ENCODE assay signal across 18 cellular contexts in the genomic region with DNA sequence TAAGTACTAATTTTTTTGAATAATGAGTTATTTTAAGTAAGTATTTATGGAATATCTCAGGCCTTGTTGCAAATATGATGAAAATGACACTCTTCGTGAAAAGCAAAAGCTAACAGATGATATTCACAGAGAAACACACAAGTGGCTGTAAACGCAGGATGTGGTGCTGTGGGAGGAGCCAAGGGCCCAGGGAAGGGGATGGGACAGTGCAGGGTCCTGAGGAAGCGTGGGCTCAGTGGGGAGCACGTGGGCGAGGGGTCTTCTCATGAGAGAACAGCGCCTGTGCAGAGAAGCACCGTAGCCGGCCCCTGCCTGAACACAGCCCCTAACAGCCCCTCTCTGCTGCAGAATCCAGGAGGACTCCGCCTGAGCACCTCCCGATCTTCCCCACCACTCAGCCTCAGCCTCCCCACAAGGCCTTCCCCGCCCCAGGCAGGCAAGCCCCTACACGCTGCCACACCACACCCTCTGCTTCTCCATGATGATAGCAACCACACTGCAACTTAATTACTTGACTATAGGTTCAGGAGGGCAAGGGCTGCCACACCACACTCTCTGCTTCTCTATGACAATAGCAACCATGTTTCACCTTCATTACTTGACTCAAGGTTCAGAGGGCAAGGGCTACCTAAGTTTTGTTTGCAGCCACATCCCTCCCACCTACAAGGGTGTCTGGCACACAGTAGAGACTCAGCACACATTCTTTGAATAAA.
DNase-seq lines count a peak whose midpoint lies in the region; ATAC-seq lines count a peak whose summit lies in the region.
"Had no signal": no experiment of that assay in that cellular context is flagged by ENCODE, and none has a peak within 500 bp of the region (broad histone marks: within the 10 kb centered on the region; RNA-seq: fewer than 3 reads in every experiment).

No MANE protein-coding gene starts in this region.

- H3K4me1 Mint-ChIP-seq in stimulated activated effector memory CD8-positive, alpha-beta T cell treated with anti-CD3 and anti-CD28 coated beads, Interleukin-12 subunit alpha, Interleukin-12 subunit beta, amount 100 ng/mL, for 72 hours = no peaks in the 10 kb centered on the region

- DNase-seq in NCI-H1417 (lab: John Stamatoyannopoulos, UW) = peak in 2 of 3 experiments; percentile 42 to 66
- no peak for DNase-seq in NCI-H1417 treated with DMSO at 0.1 percent for 48 hours (lab: John Stamatoyannopoulos, UW)
- DNase-seq in NCI-H748 (lab: John Stamatoyannopoulos, UW; ENCODE audit: unreplicated experiment) = peak; percentile 90
- no peak for DNase-seq in left colon
- DNase-seq in stimulated activated effector memory CD8-positive, alpha-beta T cell treated with anti-CD3 and anti-CD28 coated beads, Interleukin-12 subunit alpha, Interleukin-12 subunit beta, amount 100 ng/mL, for 72 hours (ENCODE audit: low spot score in 2 of 2) = no peak
- no peak for DNase-seq in COR-L47 (lab: John Stamatoyannopoulos, UW)
- DNase-seq: ACHN; CD4-positive, alpha-beta T cell; HFFc6; KG1; NCI-H1105; NCI-H1694 treated with DMSO at 0.1 percent for 48 hours; NCI-H2107; NCI-H2227 treated with DMSO at 0.1 percent for 48 hours; NCI-H510A; OCI-M1 had no signal

- H3K27ac Mint-ChIP-seq in stimulated activated effector memory CD8-positive, alpha-beta T cell treated with anti-CD3 and anti-CD28 coated beads, Interleukin-12 subunit alpha, Interleukin-12 subunit beta, amount 100 ng/mL, for 72 hours = no peak overlapping the region
- H3K27ac Mint-ChIP-seq: CD4-positive, alpha-beta T cell; HFFc6 had no signal

- H3K36me3 Mint-ChIP-seq in stimulated activated effector memory CD8-positive, alpha-beta T cell treated with anti-CD3 and anti-CD28 coated beads, Interleukin-12 subunit alpha, Interleukin-12 subunit beta, amount 100 ng/mL, for 72 hours = no peaks in the 10 kb centered on the region

- H3K4me3 Mint-ChIP-seq in stimulated activated effector memory CD8-positive, alpha-beta T cell treated with anti-CD3 and anti-CD28 coated beads, Interleukin-12 subunit alpha, Interleukin-12 subunit beta, amount 100 ng/mL, for 72 hours = no peak overlapping the region
- H3K4me3 Mint-ChIP-seq: CD4-positive, alpha-beta T cell; HFFc6 had no signal

- H3K9me3 Mint-ChIP-seq in stimulated activated effector memory CD8-positive, alpha-beta T cell treated with anti-CD3 and anti-CD28 coated beads, Interleukin-12 subunit alpha, Interleukin-12 subunit beta, amount 100 ng/mL, for 72 hours = no peaks in the 10 kb centered on the region
- H3K9me3 Mint-ChIP-seq: CD4-positive, alpha-beta T cell had no signal

- ATAC-seq in left colon = peak; percentile 94
- ATAC-seq in stimulated activated effector memory CD8-positive, alpha-beta T cell treated with anti-CD3 and anti-CD28 coated beads, Interleukin-12 subunit alpha, Interleukin-12 subunit beta, amount 100 ng/mL, for 72 hours = peak; percentile 21
- no peak for ATAC-seq in HG02884 (IDR thresholded peaks at IDR 0.05; ENCODE audit: unreplicated experiment)
- no peak for ATAC-seq in GM21723 (IDR thresholded peaks at IDR 0.05; ENCODE audit: unreplicated experiment)

- intact Hi-C loops in left colon (cut with DNase I, micrococcal nuclease) = no loop called here

Comparison
In these comparisons a context has a peak if more than half of its experiments do, and no peak if none do; other contexts are left out.
1. DNase-seq: peak in NCI-H1417 (2 of 3) and NCI-H748 (single experiment); none in NCI-H1417 treated with DMSO at 0.1 percent for 48 hours (single experiment), left colon (0 of 2), stimulated activated effector memory CD8-positive, alpha-beta T cell treated with anti-CD3 and anti-CD28 coated beads, Interleukin-12 subunit alpha, Interleukin-12 subunit beta, amount 100 ng/mL, for 72 hours (0 of 2) and COR-L47 (single experiment).
2. ATAC-seq: peak in left colon (single experiment) and stimulated activated effector memory CD8-positive, alpha-beta T cell treated with anti-CD3 and anti-CD28 coated beads, Interleukin-12 subunit alpha, Interleukin-12 subunit beta, amount 100 ng/mL, for 72 hours (single experiment); none in HG02884 (single experiment) and GM21723 (single experiment).